Comparison of ENCODE assay signal across 1 cellular context in genomic region chr6:34514593-34515472, GRCh38.
TF ChIP-seq lines count a peak whose summit lies in the region.

No MANE protein-coding gene starts in this region.

TF ChIP-seq in K562, 482 proteins besides CTCF, POLR2A, EP300 and RAD21 (continued from another document):
- TF ChIP-seq HMGN3 (IDR thresholded peaks at IDR 0.05; ENCODE audit: borderline replicate concordance, extremely low read depth, insufficient read length, low read depth, low read length), result peak; percentile 4
- peak; percentile 96 for TF ChIP-seq RFX1 (IDR thresholded peaks at IDR 0.05)
- TF ChIP-seq NFXL1 (CRISPR knock-in tag; IDR thresholded peaks at IDR 0.05), result no peak
- TF ChIP-seq PHF20 (IDR thresholded peaks at IDR 0.05; ENCODE audit: partially characterized antibody), result no peak
- no peak for TF ChIP-seq ZKSCAN8 (CRISPR knock-in tag; IDR thresholded peaks at IDR 0.05)
- TF ChIP-seq SMARCC2 (IDR thresholded peaks at IDR 0.05; ENCODE audit: low read depth), result no peak
- TF ChIP-seq, protein P1, sequence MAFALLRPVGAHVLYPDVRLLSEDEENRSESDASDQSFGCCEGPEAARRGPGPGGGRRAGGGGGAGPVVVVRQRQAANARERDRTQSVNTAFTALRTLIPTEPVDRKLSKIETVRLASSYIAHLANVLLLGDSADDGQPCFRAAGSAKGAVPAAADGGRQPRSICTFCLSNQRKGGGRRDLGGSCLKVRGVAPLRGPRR (CRISPR knock-in tag; IDR thresholded peaks at IDR 0.05), result no peak
- TF ChIP-seq NR2F6 (CRISPR knock-in tag; IDR thresholded peaks at IDR 0.05), result no peak
- no peak for TF ChIP-seq FOXP1 (CRISPR knock-in tag; IDR thresholded peaks at IDR 0.05)
- no peak for TF ChIP-seq TAF7 (tag; IDR thresholded peaks at IDR 0.05)
- no peak for TF ChIP-seq MAZ (CRISPR knock-in tag; conservative IDR thresholded peaks at IDR 0.05 in 1 of 2, IDR thresholded peaks at IDR 0.05 in 1 of 2)
- no peak for TF ChIP-seq MBD1 (CRISPR knock-in tag; IDR thresholded peaks at IDR 0.05)
- TF ChIP-seq CHD4 (IDR thresholded peaks at IDR 0.05; ENCODE audit: insufficient read depth, insufficient replicate concordance, low read depth, low read length, poor library complexity, severe bottlenecking), result no peak
- no peak for TF ChIP-seq TGIF2 (CRISPR knock-in tag; IDR thresholded peaks at IDR 0.05)
- no peak for TF ChIP-seq BRF2 (IDR thresholded peaks at IDR 0.05; ENCODE audit: borderline replicate concordance, insufficient read depth, insufficient read length)
- no peak for TF ChIP-seq KAT2B (IDR thresholded peaks at IDR 0.05; ENCODE audit: low read depth, low read length)
- no peak for TF ChIP-seq RNF2 (IDR thresholded peaks at IDR 0.05)
- TF ChIP-seq TFAP4 (CRISPR knock-in tag; IDR thresholded peaks at IDR 0.05; ENCODE audit: borderline replicate concordance), result peak; percentile 51; the same call in 1 of the 2 replicates
- no peak for TF ChIP-seq E2F1 (CRISPR knock-in tag; IDR thresholded peaks at IDR 0.05)
- peak; percentile 18; the same call in 1 of the 2 replicates for TF ChIP-seq ZBTB33 (CRISPR knock-in tag; IDR thresholded peaks at IDR 0.05)
- no peak for TF ChIP-seq THAP7 (CRISPR knock-in tag; IDR thresholded peaks at IDR 0.05)
- TF ChIP-seq EGR1 (conservative IDR thresholded peaks at IDR 0.05), result peak; percentile 74
- no peak for TF ChIP-seq ZNF695 (CRISPR knock-in tag; IDR thresholded peaks at IDR 0.05)
